Comparison of ENCODE assay signal across 16 cellular contexts in the genomic region with DNA sequence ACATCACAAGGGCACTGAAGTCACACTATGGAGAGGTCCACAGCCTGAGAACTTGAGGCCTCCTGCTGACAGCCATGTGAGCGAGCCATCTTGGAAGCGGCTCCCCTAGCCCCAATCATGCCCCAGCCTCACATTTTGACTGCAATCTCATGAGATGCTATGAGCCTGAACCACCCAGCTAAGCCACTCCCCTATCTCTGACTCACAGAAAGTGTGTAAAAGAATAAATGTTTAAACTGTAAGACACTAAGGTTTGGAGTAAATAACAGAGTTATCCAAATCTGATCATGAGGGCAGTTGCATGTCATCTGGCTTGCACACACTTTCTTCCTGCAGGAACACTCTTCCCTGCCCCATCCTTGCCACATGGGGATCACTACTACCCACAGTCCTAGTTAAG.
DNase-seq lines count a peak whose midpoint lies in the region; ATAC-seq and TF ChIP-seq lines count a peak whose summit lies in the region.
"Had no signal": no experiment of that assay in that cellular context is flagged by ENCODE, and none has a peak within 500 bp of the region (broad histone marks: within the 10 kb centered on the region; RNA-seq: fewer than 3 reads in every experiment).

No MANE protein-coding gene starts in this region.

- no peak overlapping the region for H3K4me2 ChIP-seq in hepatocyte
- H3K4me2 ChIP-seq: SK-N-SH had no signal

- no peaks in the 10 kb centered on the region for H3K27me3 Mint-ChIP-seq in activated B cell treated with CpG ODN at 0.5 μM for 24 hours

- H3K9me3 ChIP-seq in hepatocyte (ENCODE audit: low read depth): no peaks in the 10 kb centered on the region
- H3K9me3 ChIP-seq: BE2C, ovary, SK-N-SH had no signal

- H3K27ac Mint-ChIP-seq in activated B cell treated with CpG ODN at 0.5 μM for 24 hours: peak overlapping the region; percentile 99

- POLR2A ChIA-PET in activated B cell treated with CpG ODN at 0.5 μM for 24 hours (lab: Charles Lee): interaction anchor here (0.7 to 34.8 kb wide), 17 partner anchors 11 to 494 kb away, joined by 3 to 785 read pairs (median 25); partner anchors contain the start of gene FOXP1

- peak; percentile 30 for DNase-seq in stimulated activated CD4-positive, alpha-beta T cell treated with anti-CD3 and anti-CD28 coated beads, Interleukin-4, amount 100 ng/mL, for 1 hour
- no peak for DNase-seq in stimulated activated CD4-positive, alpha-beta T cell treated with anti-CD3 and anti-CD28 coated beads, Interleukin-2, amount 100 ng/mL, for 48 hours
- no peak for DNase-seq in activated B cell treated with CpG ODN at 0.5 μM for 24 hours
- no peak for DNase-seq in hepatocyte (ENCODE audit: low spot score)
- no peak for DNase-seq in superior temporal gyrus (ENCODE audit: extremely low spot score)
- DNase-seq in AG20443 (ENCODE audit: low spot score): no peak
- DNase-seq: activated gamma-delta T cell, BE2C, caudate nucleus, EL, GOT3, MM.1S, ovary, SK-N-SH had no signal

- WGBS in hepatocyte (ENCODE audit: low lambda C conversion rate, missing lambda C conversion rate): 100% methylated on average over 2 of the region's 2 CpGs

- H4K20me1 ChIP-seq in hepatocyte (ENCODE audit: insufficient read depth, poor library complexity, severe bottlenecking): no peaks in the 10 kb centered on the region

- H3K79me2 ChIP-seq in hepatocyte: peaks cover 92% of the 10 kb centered on the region

- H2AFZ ChIP-seq in hepatocyte: no peak overlapping the region

- H3K4me1 ChIP-seq in hepatocyte (ENCODE audit: insufficient read depth): peaks cover 10% of the 10 kb centered on the region
- H3K4me1 ChIP-seq: BE2C had no signal

- H3K4me1 Mint-ChIP-seq in activated B cell treated with CpG ODN at 0.5 μM for 24 hours: peaks cover 94% of the 10 kb centered on the region

- no peak overlapping the region for H3K4me3 ChIP-seq in hepatocyte
- H3K4me3 ChIP-seq: ovary had no signal

- ATAC-seq in activated B cell treated with CpG ODN at 0.5 μM for 24 hours (ENCODE audit: low read depth) (no peak), GM18511 (IDR thresholded peaks at IDR 0.05; ENCODE audit: unreplicated experiment) (no peak), HG02970 (IDR thresholded peaks at IDR 0.05; ENCODE audit: low FRiP score, unreplicated experiment) (no peak)

- H3K27me3 ChIP-seq in hepatocyte: no peaks in the 10 kb centered on the region
- H3K27me3 ChIP-seq: BE2C, ovary had no signal

- intact Hi-C loops in activated B cell treated with CpG ODN at 0.5 μM for 24 hours (cut with micrococcal nuclease): loop anchor here (2.0 to 10.0 kb wide), 2 partner anchors 354 to 2004 kb away; partner anchors contain the start of genes ARL6IP5 and UBA3

- TF ChIP-seq CTCF in activated B cell treated with CpG ODN at 0.5 μM for 24 hours (IDR thresholded peaks at IDR 0.05): no peak
- TF ChIP-seq CTCF in hepatocyte (IDR thresholded peaks at IDR 0.05; ENCODE audit: poor library complexity): no peak

- peak overlapping the region; percentile 52 for H3K27ac ChIP-seq in hepatocyte
- H3K27ac ChIP-seq: ovary had no signal

- peak overlapping the region; percentile 79 for H3K4me3 Mint-ChIP-seq in activated B cell treated with CpG ODN at 0.5 μM for 24 hours

- peaks cover 51% of the 10 kb centered on the region for H3K36me3 Mint-ChIP-seq in activated B cell treated with CpG ODN at 0.5 μM for 24 hours (ENCODE audit: low read depth)

- H3K9me3 Mint-ChIP-seq in activated B cell treated with CpG ODN at 0.5 μM for 24 hours: peaks cover 4% of the 10 kb centered on the region

- no peaks in the 10 kb centered on the region for H3K9me2 ChIP-seq in hepatocyte (replicated peaks; ENCODE audit: insufficient read depth)
- H3K9me2 ChIP-seq: SK-N-SH had no signal

- H3K36me3 ChIP-seq in hepatocyte (replicated peaks; ENCODE audit: insufficient read depth, low read depth): no peaks in the 10 kb centered on the region
- H3K36me3 ChIP-seq: BE2C, ovary had no signal

- CTCF ChIA-PET in activated B cell treated with CpG ODN at 0.5 μM for 24 hours (lab: Charles Lee): interaction anchor here (1.0 to 1.3 kb wide), 2 partner anchors 32 to 42 kb away, joined by 3 read pairs; no protein-coding TSS in a partner anchor
